In genomic region chr5:139851558-139851957, GRCh38 we compare ENCODE assay signal across 17 cellular contexts. TPM values are rescaled to one million over a fixed set of nuclear protein-coding genes. Genes with fewer than 3 reads are reported as not detected.
DNase-seq lines count a peak whose midpoint lies in the region; ATAC-seq, FAIRE-seq and TF ChIP-seq lines count a peak whose summit lies in the region.
"Had no signal": no experiment of that assay in that cellular context is flagged by ENCODE, and none has a peak within 500 bp of the region (broad histone marks: within the 10 kb centered on the region; RNA-seq: fewer than 3 reads in every experiment).

No MANE protein-coding gene starts in this region.

- H3K9me3 ChIP-seq in kidney (ENCODE audit: control insufficient read depth in 1 of 2, low read length in 2 of 2): no peaks in the 10 kb centered on the region
- H3K9me3 ChIP-seq in spleen: no peaks in the 10 kb centered on the region
- H3K9me3 ChIP-seq: BLaER1 had no signal

- H3K4me3 Mint-ChIP-seq in activated naive CD8-positive, alpha-beta T cell treated with anti-CD3 and anti-CD28 coated beads, Interleukin-2, amount 10 ng/mL, durations not matched to agents 7 days and 5 days: no peak overlapping the region
- H3K4me3 Mint-ChIP-seq in activated naive CD8-positive, alpha-beta T cell treated with anti-CD3 and anti-CD28 coated beads for 36 hours: no peak overlapping the region
- H3K4me3 Mint-ChIP-seq: CD8-positive, alpha-beta T cell; H9 had no signal

- TF ChIP-seq CTCF in kidney (IDR thresholded peaks at IDR 0.05; ENCODE audit: borderline replicate concordance, extremely low read depth, insufficient read depth) (no peak), spleen (IDR thresholded peaks at IDR 0.05 in 8 of 11, conservative IDR thresholded peaks at IDR 0.05 in 3 of 11) (no peak)

- H3K4me3 ChIP-seq in kidney (ENCODE audit: low read length in 2 of 2): no peak overlapping the region
- H3K4me3 ChIP-seq in spleen: no peak overlapping the region
- H3K4me3 ChIP-seq: BLaER1 had no signal

- peaks cover 7% of the 10 kb centered on the region for H3K4me1 Mint-ChIP-seq in activated naive CD8-positive, alpha-beta T cell treated with anti-CD3 and anti-CD28 coated beads, Interleukin-2, amount 10 ng/mL, durations not matched to agents 7 days and 5 days
- peaks cover 6% of the 10 kb centered on the region for H3K4me1 Mint-ChIP-seq in activated naive CD8-positive, alpha-beta T cell treated with anti-CD3 and anti-CD28 coated beads for 36 hours

- POLR2A ChIA-PET in activated naive CD8-positive, alpha-beta T cell treated with anti-CD3 and anti-CD28 coated beads, Interleukin-2, amount 10 ng/mL, durations not matched to agents 7 days and 5 days (lab: Charles Lee): no interaction called here

- no peak for ATAC-seq in activated naive CD8-positive, alpha-beta T cell treated with anti-CD3 and anti-CD28 coated beads, Interleukin-2, amount 10 ng/mL, durations not matched to agents 7 days and 5 days (ENCODE audit: low read depth)
- no peak for ATAC-seq in GM18858 (IDR thresholded peaks at IDR 0.05; ENCODE audit: unreplicated experiment)
- ATAC-seq: CD8-positive, alpha-beta T cell had no signal

- no peak overlapping the region for H3K9ac ChIP-seq in kidney (ENCODE audit: low read length in 2 of 2)
- H3K9ac ChIP-seq: BLaER1 had no signal

- peaks cover 0 to 23% (median 0%) of the 10 kb centered on the region in 7 donors for H3K27me3 ChIP-seq in spleen (replicated peaks in 1 of 7)

- H3K27ac Mint-ChIP-seq in activated naive CD8-positive, alpha-beta T cell treated with anti-CD3 and anti-CD28 coated beads, Interleukin-2, amount 10 ng/mL, durations not matched to agents 7 days and 5 days: no peak overlapping the region
- no peak overlapping the region for H3K27ac Mint-ChIP-seq in activated naive CD8-positive, alpha-beta T cell treated with anti-CD3 and anti-CD28 coated beads for 36 hours
- H3K27ac Mint-ChIP-seq: CD8-positive, alpha-beta T cell; H9 had no signal

- H3K9me3 Mint-ChIP-seq in activated naive CD8-positive, alpha-beta T cell treated with anti-CD3 and anti-CD28 coated beads, Interleukin-2, amount 10 ng/mL, durations not matched to agents 7 days and 5 days: no peaks in the 10 kb centered on the region
- no peaks in the 10 kb centered on the region for H3K9me3 Mint-ChIP-seq in activated naive CD8-positive, alpha-beta T cell treated with anti-CD3 and anti-CD28 coated beads for 36 hours
- H3K9me3 Mint-ChIP-seq: CD8-positive, alpha-beta T cell; H9 had no signal

- in situ Hi-C loops in KBM-7 (cut with MboI; ENCODE audit: low pct_unique_long_range_greater_than_20kb, low sequenced_read_pairs): no loop called here

- H3K36me3 ChIP-seq in kidney (ENCODE audit: control insufficient read depth in 1 of 2, insufficient read depth in 2 of 2, low read length in 2 of 2) (peaks cover 0 to 5% of the 10 kb centered on the region in 2 donors), spleen (peaks cover 0 to 16% (median 0%) of the 10 kb centered on the region in 6 donors)
- H3K36me3 ChIP-seq: BLaER1 had no signal

- TF ChIP-seq POLR2A in spleen (IDR thresholded peaks at IDR 0.05): no peak

- no peaks in the 10 kb centered on the region for H3K36me3 Mint-ChIP-seq in activated naive CD8-positive, alpha-beta T cell treated with anti-CD3 and anti-CD28 coated beads, Interleukin-2, amount 10 ng/mL, durations not matched to agents 7 days and 5 days
- H3K36me3 Mint-ChIP-seq in activated naive CD8-positive, alpha-beta T cell treated with anti-CD3 and anti-CD28 coated beads for 36 hours: no peaks in the 10 kb centered on the region
- H3K36me3 Mint-ChIP-seq: CD8-positive, alpha-beta T cell had no signal

- 88 to 96% (median 92%) methylated on average over 14 to 19 of the region's 19 CpGs for WGBS in spleen, 5 donors

- H3K27ac ChIP-seq in kidney (ENCODE audit: low read depth in 2 of 2, low read length in 2 of 2) (no peak overlapping the region), spleen (no peak overlapping the region)
- H3K27ac ChIP-seq: BLaER1 had no signal

- H3K4me1 ChIP-seq in kidney (ENCODE audit: control insufficient read depth in 1 of 2, insufficient read depth in 1 of 2, low read depth in 1 of 2, low read length in 2 of 2) (no peaks in the 10 kb centered on the region), spleen (peaks cover 0 to 43% (median 27%) of the 10 kb centered on the region in 6 donors)

- H3K27me3 Mint-ChIP-seq in activated naive CD8-positive, alpha-beta T cell treated with anti-CD3 and anti-CD28 coated beads, Interleukin-2, amount 10 ng/mL, durations not matched to agents 7 days and 5 days: peaks cover 22% of the 10 kb centered on the region
- peaks cover 7% of the 10 kb centered on the region for H3K27me3 Mint-ChIP-seq in activated naive CD8-positive, alpha-beta T cell treated with anti-CD3 and anti-CD28 coated beads for 36 hours

- intact Hi-C loops in kidney (cut with DNase I): no loop called here
- intact Hi-C loops in spleen (cut with DNase I; ENCODE audit: low total_unique reads): no loop called here

- peak; percentile 28 for DNase-seq in activated naive CD8-positive, alpha-beta T cell treated with anti-CD3 and anti-CD28 coated beads, Interleukin-2, amount 10 ng/mL, durations not matched to agents 7 days and 5 days
- no peak for DNase-seq in activated naive CD8-positive, alpha-beta T cell treated with anti-CD3 and anti-CD28 coated beads for 36 hours
- DNase-seq in kidney: peak; percentile 48
- peak; percentile 69 for DNase-seq in spleen
- no peak for DNase-seq in activated effector memory CD4-positive, alpha-beta T cell treated with Interleukin-2 at 50 U/mL for 16 hours
- no peak for DNase-seq in KBM-7
- DNase-seq: 8988T; Calu3; CD8-positive, alpha-beta T cell; DMS79 treated with DMSO at 0.1 percent for 48 hours; GF-D8; H9 had no signal

- no peak for FAIRE-seq in kidney (lab: Jason Lieb, UNC)
- FAIRE-seq: H1 had no signal

RNA-seq across cellular contexts. Expression of gene PSD2, which starts 56.0 kb away (rescaled TPM):
- total RNA-seq in activated naive CD8-positive, alpha-beta T cell treated with anti-CD3 and anti-CD28 coated beads, Interleukin-2, amount 10 ng/mL, durations not matched to agents 7 days and 5 days: under 1 TPM; 0.08 to 0.09 TPM
- total RNA-seq in activated naive CD8-positive, alpha-beta T cell treated with anti-CD3 and anti-CD28 coated beads for 36 hours: not detected
- total RNA-seq in kidney (0.13 TPM), spleen (under 1 TPM in 6 of 7 donors, not detected in 1; 0.09 to 0.42 (median 0.25) TPM)
- polyA plus RNA-seq in kidney (ENCODE audit: insufficient read depth, low read depth, low replicate concordance) (0.09 TPM), spleen (under 1 TPM; 0.03 to 0.24 (median 0.05) TPM)
- total RNA-seq: Calu3, HT-29 had no signal
- polyA plus RNA-seq: AG04450 had no signal

Comparison
In these comparisons a context has a peak if more than half of its experiments do, and no peak if none do; other contexts are left out.
1. DNase-seq: peak in activated naive CD8-positive, alpha-beta T cell treated with anti-CD3 and anti-CD28 coated beads, Interleukin-2, amount 10 ng/mL, durations not matched to agents 7 days and 5 days (single experiment), kidney (single experiment) and spleen (single experiment); none in activated naive CD8-positive, alpha-beta T cell treated with anti-CD3 and anti-CD28 coated beads for 36 hours (single experiment), activated effector memory CD4-positive, alpha-beta T cell treated with Interleukin-2 at 50 U/mL for 16 hours (single experiment) and KBM-7 (single experiment).